ENCODE assay signal across 13 cellular contexts in the genomic region with DNA sequence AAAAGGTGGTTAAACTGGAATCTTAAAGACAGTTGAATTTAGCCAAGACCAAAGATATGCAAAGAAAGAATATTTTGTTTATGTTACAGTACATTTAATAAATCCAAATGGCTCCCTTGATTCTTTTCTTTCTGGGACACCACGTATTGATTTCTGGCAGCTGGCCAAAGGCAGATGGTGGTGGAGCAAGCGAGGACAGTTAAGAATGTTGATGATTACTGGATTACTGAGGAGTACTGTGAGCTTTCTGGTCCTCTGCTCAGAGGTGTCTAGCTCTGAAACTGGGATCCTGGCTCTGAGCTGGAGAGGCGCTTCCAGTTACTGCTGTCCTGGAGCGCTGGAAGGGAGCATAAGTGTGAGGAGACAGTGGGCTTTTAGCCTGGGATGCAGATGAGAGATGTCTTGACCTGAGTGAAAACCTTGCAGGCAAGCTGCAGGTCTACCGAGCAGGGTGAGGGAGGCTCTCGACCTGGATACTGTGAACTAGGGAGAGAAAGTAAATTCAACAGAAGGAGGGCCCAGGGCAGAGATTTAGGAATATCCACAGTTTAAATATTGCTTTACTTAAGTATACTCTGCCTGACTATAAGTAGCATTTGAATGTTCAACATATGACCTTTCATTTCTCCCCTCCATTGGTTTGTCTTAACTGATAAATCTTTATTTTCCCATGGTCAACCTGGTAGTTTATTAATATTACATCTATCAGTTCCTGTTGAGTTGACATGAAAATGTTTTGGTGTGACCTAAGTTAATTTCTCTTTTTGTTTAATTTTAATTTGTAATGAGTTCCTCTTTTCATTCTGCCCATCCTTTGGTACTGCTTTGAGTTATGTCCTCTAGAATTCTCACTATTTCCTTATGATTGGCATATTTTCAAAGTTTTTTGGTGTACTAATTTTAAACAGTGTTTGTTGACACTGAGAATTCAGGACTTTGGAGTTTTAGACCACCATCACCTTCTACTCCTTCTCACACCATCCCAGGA. TPM values are rescaled to one million over a fixed set of nuclear protein-coding genes. Genes with fewer than 3 reads are reported as not detected.
DNase-seq lines count a peak whose midpoint lies in the region; ATAC-seq and TF ChIP-seq lines count a peak whose summit lies in the region.
"Had no signal": no experiment of that assay in that cellular context is flagged by ENCODE, and none has a peak within 500 bp of the region (broad histone marks: within the 10 kb centered on the region; RNA-seq: fewer than 3 reads in every experiment).

No MANE protein-coding gene starts in this region.

- POLR2A ChIA-PET in WTC11 (lab: Charles Lee) = no interaction called here

- CTCF ChIA-PET in WTC11 (lab: Charles Lee) = no interaction called here

- H3K27ac Mint-ChIP-seq in WTC11 = peak overlapping the region; percentile 34; the same call in 1 of the 2 replicates
- H3K27ac Mint-ChIP-seq: activated CD8-positive, alpha-beta memory T cell treated with anti-CD3 and anti-CD28 coated beads, Interleukin-2, amount 10 ng/mL, durations not matched to agents 7 days and 5 days; effector memory CD8-positive, alpha-beta T cell had no signal

- H3K4me3 Mint-ChIP-seq in WTC11 = no peak overlapping the region
- H3K4me3 Mint-ChIP-seq: activated CD8-positive, alpha-beta memory T cell treated with anti-CD3 and anti-CD28 coated beads, Interleukin-2, amount 10 ng/mL, durations not matched to agents 7 days and 5 days; effector memory CD8-positive, alpha-beta T cell had no signal

- 46% methylated on average over 6 of the region's 6 CpGs for WGBS in thyroid gland, 2 donors

- no peaks in the 10 kb centered on the region for H3K36me3 Mint-ChIP-seq in WTC11
- H3K36me3 Mint-ChIP-seq: activated CD8-positive, alpha-beta memory T cell treated with anti-CD3 and anti-CD28 coated beads, Interleukin-2, amount 10 ng/mL, durations not matched to agents 7 days and 5 days had no signal

- no peak for TF ChIP-seq POLR2A in thyroid gland (IDR thresholded peaks at IDR 0.05)

- no peaks in the 10 kb centered on the region for H3K9me3 ChIP-seq in thyroid gland

- no peaks in the 10 kb centered on the region for H3K36me3 ChIP-seq in thyroid gland

- peak overlapping the region; percentile 76 to 95 (median 94) for H3K27ac ChIP-seq in thyroid gland
- H3K27ac ChIP-seq: hepatocyte had no signal

- peaks cover 28% of the 10 kb centered on the region for H3K27me3 Mint-ChIP-seq in WTC11 (ENCODE audit: low read depth)

- intact Hi-C loops in thyroid gland (cut with DNase I) = no loop called here
- intact Hi-C loops in Right ventricle myocardium inferior (cut with DNase I) = no loop called here

- no peaks in the 10 kb centered on the region for H3K9me3 Mint-ChIP-seq in WTC11
- H3K9me3 Mint-ChIP-seq: effector memory CD8-positive, alpha-beta T cell had no signal

- no peak for ATAC-seq in WTC11
- ATAC-seq in Right ventricle myocardium inferior = no peak
- ATAC-seq in GM19463 (IDR thresholded peaks at IDR 0.05; ENCODE audit: unreplicated experiment) = no peak
- ATAC-seq: activated CD8-positive, alpha-beta memory T cell treated with anti-CD3 and anti-CD28 coated beads, Interleukin-2, amount 10 ng/mL, durations not matched to agents 7 days and 5 days; effector memory CD8-positive, alpha-beta T cell; sciatic nerve had no signal

- peak overlapping the region in 1 of 3 donors; percentile 7 for H3K4me3 ChIP-seq in thyroid gland (replicated peaks in 1 of 3)
- H3K4me3 ChIP-seq: hepatocyte had no signal

- H3K4me1 ChIP-seq in thyroid gland = peaks cover 61 to 67% of the 10 kb centered on the region in 2 donors

- peak; percentile 28 for DNase-seq in NCI-H2227 (lab: John Stamatoyannopoulos, UW; ENCODE audit: unreplicated experiment)
- no peak for DNase-seq in NCI-H2227 treated with DMSO at 0.1 percent for 48 hours (lab: John Stamatoyannopoulos, UW)
- DNase-seq in NCI-H2171 (lab: John Stamatoyannopoulos, UW) = peak; percentile 79
- no peak for DNase-seq in WTC11 (ENCODE audit: low spot score)
- peak in 1 of 2 donors; percentile 19 for DNase-seq in thyroid gland
- DNase-seq in Right ventricle myocardium inferior (ENCODE audit: missing footprints) = no peak
- DNase-seq in AG08396 (ENCODE audit: low spot score) = no peak
- DNase-seq: activated CD8-positive, alpha-beta memory T cell treated with anti-CD3 and anti-CD28 coated beads, Interleukin-2, amount 10 ng/mL, durations not matched to agents 7 days and 5 days; effector memory CD8-positive, alpha-beta T cell; H7 had no signal

- no peak for TF ChIP-seq CTCF in WTC11 (IDR thresholded peaks at IDR 0.05)
- TF ChIP-seq CTCF in thyroid gland (IDR thresholded peaks at IDR 0.05) = no peak

- H3K27me3 ChIP-seq in thyroid gland = no peaks in the 10 kb centered on the region

- peaks cover 20% of the 10 kb centered on the region for H3K4me1 Mint-ChIP-seq in WTC11

TF ChIP-seq in WTC11, 78 proteins besides CTCF, POLR2A, EP300 and RAD21:
- no peak for TF ChIP-seq NFYB (CRISPR knock-in tag; conservative IDR thresholded peaks at IDR 0.05; ENCODE audit: low read depth)
- TF ChIP-seq GABPB1 (CRISPR knock-in tag; IDR thresholded peaks at IDR 0.05) = no peak

RNA-seq across cellular contexts. Expression of a gene that starts 3.7 kb away (rescaled TPM):
- 5.8 to 7.4 TPM (median 6.2 TPM) in 3 replicates for total RNA-seq in WTC11 (2021)
- 100 to 1,000 TPM in 1 of 4 donors, 10 to 100 TPM in 3; 50.7 to 107 (median 87.1) TPM for total RNA-seq in thyroid gland
- 4.2 TPM for total RNA-seq in Right ventricle myocardium inferior

Comparison
In these comparisons a context has a peak if more than half of its experiments do, and no peak if none do; other contexts are left out.
1. DNase-seq: peak in NCI-H2227 (single experiment) and NCI-H2171 (single experiment); none in NCI-H2227 treated with DMSO at 0.1 percent for 48 hours (single experiment), WTC11 (single experiment), Right ventricle myocardium inferior (single experiment) and AG08396 (single experiment).